In genomic region chr16:58013201-58013956, GRCh38 we compare ENCODE assay signal across 2 cellular contexts.
TF ChIP-seq lines count a peak whose summit lies in the region.

No MANE protein-coding gene starts in this region.

TF ChIP-seq in K562, 482 proteins besides CTCF, POLR2A, EP300 and RAD21:
- TF ChIP-seq RBM25 (IDR thresholded peaks at IDR 0.05; ENCODE audit: low read depth, low read length, severe bottlenecking) = peak; percentile 75
- TF ChIP-seq SP2 (IDR thresholded peaks at IDR 0.05; ENCODE audit: extremely low read depth, low read depth, low read length, poor library complexity, severe bottlenecking) = no peak
- TF ChIP-seq MAZ (CRISPR knock-in tag; conservative IDR thresholded peaks at IDR 0.05 in 1 of 2, IDR thresholded peaks at IDR 0.05 in 1 of 2) = no peak
- TF ChIP-seq BCOR (IDR thresholded peaks at IDR 0.05) = peak; percentile 42; the same call in 1 of the 2 replicates
- 0 out of 4 replicates have a peak, but pooled peaks of 1 of the 2 experiments have one; percentile 42 for TF ChIP-seq RCOR1 (IDR thresholded peaks at IDR 0.05; ENCODE audit: borderline replicate concordance in 1 of 2, low read depth in 2 of 2, low read length in 2 of 2)
- peak; percentile 26; the same call in 1 of the 2 replicates for TF ChIP-seq ADNP (tag; IDR thresholded peaks at IDR 0.05)
- 0 out of 4 replicates have a peak, but pooled peaks have one; percentile 16 to 31 for TF ChIP-seq KDM1A (IDR thresholded peaks at IDR 0.05)
- TF ChIP-seq HSF4 (CRISPR knock-in tag; IDR thresholded peaks at IDR 0.05; ENCODE audit: borderline replicate concordance) = no peak
- no peak for TF ChIP-seq NONO (IDR thresholded peaks at IDR 0.05; ENCODE audit: low read depth in 2 of 2, low read length in 1 of 2)
- no peak for TF ChIP-seq SMARCC2 (IDR thresholded peaks at IDR 0.05; ENCODE audit: low read depth)
TF ChIP-seq in K562: peak in this region for 5.

TF ChIP-seq in WTC11, 78 proteins besides CTCF, POLR2A, EP300 and RAD21:
- TF ChIP-seq ZNF396 (CRISPR knock-in tag; IDR thresholded peaks at IDR 0.05; ENCODE audit: borderline replicate concordance) = no peak
- no peak for TF ChIP-seq CDX4 (CRISPR knock-in tag; IDR thresholded peaks at IDR 0.05; ENCODE audit: borderline replicate concordance)
